9 cellular contexts compared by ENCODE assay signal in the genomic region with DNA sequence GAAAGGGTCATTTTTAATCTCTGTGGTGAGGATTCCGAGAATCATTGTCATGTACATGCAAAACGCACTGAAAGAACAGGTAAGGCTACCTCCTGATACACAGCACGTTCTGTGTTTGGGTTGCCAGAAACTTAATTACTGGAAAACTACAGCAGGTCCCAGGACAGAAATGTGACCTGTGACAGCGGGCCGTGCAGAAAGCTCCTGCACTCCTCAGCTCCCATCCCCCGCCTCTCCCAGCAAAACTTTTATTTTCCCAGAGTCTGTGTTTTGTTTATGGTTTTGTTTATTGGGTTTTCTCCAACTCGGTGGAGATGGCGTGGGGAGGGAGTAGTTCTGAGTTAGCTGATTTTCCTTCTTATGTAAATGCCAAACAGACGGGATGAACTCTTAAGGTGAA. TPM values are rescaled to one million over a fixed set of nuclear protein-coding genes. Genes with fewer than 3 reads are reported as not detected.
A peak's percentile ranks its signal among the peaks of the same experiment; 100 is the strongest.
DNase-seq lines count a peak whose midpoint lies in the region; FAIRE-seq and TF ChIP-seq lines count a peak whose summit lies in the region.
"Had no signal": no experiment of that assay in that cellular context is flagged by ENCODE, and none has a peak within 500 bp of the region (broad histone marks: within the 10 kb centered on the region; RNA-seq: fewer than 3 reads in every experiment).

No MANE protein-coding gene starts in this region.

- peak; percentile 49 for DNase-seq in H4 (ENCODE audit: low spot score)
- DNase-seq in brain microvascular endothelial cell, result no peak
- DNase-seq in kidney, result no peak
- no peak for DNase-seq in COLO668 (lab: John Stamatoyannopoulos, UW; ENCODE audit: unreplicated experiment)
- no peak for DNase-seq in GDM1 (lab: John Stamatoyannopoulos, UW)
- DNase-seq in T-helper 1 cell, result no peak
- DNase-seq in activated CD4-positive, CD25-positive, alpha-beta regulatory T cell treated with anti-CD3 and anti-CD28 coated beads, Interleukin-2, amount 50 U/mL, for 72 hours, result no peak
- DNase-seq: NCI-H345 had no signal

- peak overlapping the region; percentile 69 for H3K4me2 ChIP-seq in skeletal muscle satellite cell (ENCODE audit: low read length)

- H3K9ac ChIP-seq in kidney (ENCODE audit: low read length in 2 of 2) (peak overlapping the region; percentile 44 to 72), skeletal muscle satellite cell (ENCODE audit: low read depth, low read length) (peak overlapping the region; percentile 39)

- FAIRE-seq in kidney (lab: Jason Lieb, UNC), result no peak

- TF ChIP-seq CTCF in brain microvascular endothelial cell (IDR thresholded peaks at IDR 0.05; ENCODE audit: low read depth, low read length, missing control alignments) (no peak), kidney (IDR thresholded peaks at IDR 0.05; ENCODE audit: borderline replicate concordance, extremely low read depth, insufficient read depth) (no peak)

- peak overlapping the region; percentile 83 for H3K27ac ChIP-seq in brain microvascular endothelial cell
- peak overlapping the region; percentile 92 to 98 for H3K27ac ChIP-seq in kidney (ENCODE audit: low read depth in 2 of 2, low read length in 2 of 2)

- no peaks in the 10 kb centered on the region for H3K27me3 ChIP-seq in brain microvascular endothelial cell (replicated peaks)
- H3K27me3 ChIP-seq in skeletal muscle satellite cell (ENCODE audit: control insufficient read depth, insufficient read depth, low read length), result no peaks in the 10 kb centered on the region

- no peaks in the 10 kb centered on the region for H3K9me3 ChIP-seq in kidney (ENCODE audit: control insufficient read depth in 1 of 2, low read length in 2 of 2)
- no peaks in the 10 kb centered on the region for H3K9me3 ChIP-seq in skeletal muscle satellite cell (replicated peaks; ENCODE audit: low read length)

- intact Hi-C loops in kidney (cut with DNase I), result loop anchor here (10.0 kb wide), 1 partner anchor 60 kb away; a partner anchor contains a TSS

- H3K4me1 ChIP-seq in kidney (ENCODE audit: control insufficient read depth in 1 of 2, insufficient read depth in 1 of 2, low read depth in 1 of 2, low read length in 2 of 2) (peaks cover 32 to 51% of the 10 kb centered on the region in 2 donors), skeletal muscle satellite cell (ENCODE audit: control insufficient read depth, insufficient read depth, low read length) (peaks cover 46% of the 10 kb centered on the region)

- H3K4me3 ChIP-seq in brain microvascular endothelial cell (ENCODE audit: low read depth, low read length) (no peak overlapping the region), kidney (ENCODE audit: low read length in 2 of 2) (peak overlapping the region; percentile 20 to 23), skeletal muscle satellite cell (ENCODE audit: low read length) (peak overlapping the region; percentile 27)

- in situ Hi-C loops in brain microvascular endothelial cell (cut with HindIII; ENCODE audit: low pct_ligation_motif_present, low sequenced_read_pairs), result loop anchor here (25.0 kb wide), 1 partner anchor 172 kb away; no protein-coding TSS in a partner anchor

- H3K36me3 ChIP-seq in brain microvascular endothelial cell (replicated peaks) (no peaks in the 10 kb centered on the region), kidney (ENCODE audit: control insufficient read depth in 1 of 2, insufficient read depth in 2 of 2, low read length in 2 of 2) (no peaks in the 10 kb centered on the region), skeletal muscle satellite cell (ENCODE audit: insufficient read depth, low read length) (no peaks in the 10 kb centered on the region)

RNA-seq across cellular contexts. Expression of a gene that starts 44.7 kb away (rescaled TPM):
- total RNA-seq in H4 (2014; rRNA removed; shearing (Covaris generic)), result 1.1 and 2.7 TPM in 2 replicates
- total RNA-seq in kidney, result 49.6 TPM
- 35.2 TPM for polyA plus RNA-seq in kidney (ENCODE audit: insufficient read depth, low read depth, low replicate concordance)
- 0.44 and 1.0 TPM in 2 replicates for total RNA-seq in skeletal muscle satellite cell (2012; rRNA removed)

Comparison
In these comparisons a context has a peak if more than half of its experiments do, and no peak if none do; other contexts are left out.
1. RNA of a gene that starts 44.7 kb away (total RNA-seq): 49.6 TPM in kidney (single experiment); 1.1 to 2.7 TPM in H4; every median in the first group is over 10 times any median in the second.